In the genomic region with DNA sequence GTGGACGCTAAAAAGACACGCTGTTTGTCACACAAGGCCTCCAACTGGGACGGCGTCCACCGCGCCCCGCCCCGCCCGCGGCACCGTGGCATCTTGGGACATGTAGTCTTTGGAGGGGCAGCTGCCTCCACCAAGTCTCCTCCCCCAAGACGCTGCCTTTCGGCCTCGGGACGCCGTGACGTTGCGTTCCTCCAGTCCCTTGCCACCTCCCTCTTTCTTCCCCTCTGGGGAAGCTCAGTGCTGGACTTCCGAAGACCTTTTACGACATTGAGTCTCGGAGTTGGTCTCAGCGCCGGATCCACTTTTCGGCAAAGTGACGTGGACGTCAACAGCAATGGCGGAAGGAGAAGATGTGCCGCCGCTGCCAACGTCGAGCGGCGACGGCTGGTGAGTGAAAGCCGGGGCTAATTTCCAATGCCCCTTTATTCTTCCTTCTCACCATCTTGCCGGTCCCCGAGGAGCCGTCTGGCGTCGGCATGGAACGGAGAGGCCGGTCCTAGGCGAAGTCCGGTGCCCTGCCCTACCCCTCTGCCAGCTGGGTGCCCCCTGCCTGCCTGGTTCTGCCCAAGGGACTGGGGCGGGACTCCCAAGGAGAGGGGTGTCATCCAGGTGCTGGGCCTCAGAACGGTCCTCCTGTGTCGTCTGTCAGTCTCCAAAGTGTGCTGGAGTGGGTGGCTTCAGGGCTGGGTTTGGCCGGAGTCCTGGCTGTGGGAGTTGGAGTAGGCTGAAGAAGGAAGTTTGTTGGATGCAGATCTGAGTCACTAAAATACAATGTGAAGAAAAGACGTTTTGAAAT, we compare ENCODE assay signal across 1 cellular context.
TF ChIP-seq lines count a peak whose summit lies in the region.

TBC1D23 (plus strand) TSS at position 308 of the 796 bp plus-strand sequence; CDS start at position 335, 27 bp downstream.

TF ChIP-seq in HepG2, 621 proteins besides CTCF, POLR2A, EP300 and RAD21 (continued from another document and continues in another):
- TF ChIP-seq, protein P1, sequence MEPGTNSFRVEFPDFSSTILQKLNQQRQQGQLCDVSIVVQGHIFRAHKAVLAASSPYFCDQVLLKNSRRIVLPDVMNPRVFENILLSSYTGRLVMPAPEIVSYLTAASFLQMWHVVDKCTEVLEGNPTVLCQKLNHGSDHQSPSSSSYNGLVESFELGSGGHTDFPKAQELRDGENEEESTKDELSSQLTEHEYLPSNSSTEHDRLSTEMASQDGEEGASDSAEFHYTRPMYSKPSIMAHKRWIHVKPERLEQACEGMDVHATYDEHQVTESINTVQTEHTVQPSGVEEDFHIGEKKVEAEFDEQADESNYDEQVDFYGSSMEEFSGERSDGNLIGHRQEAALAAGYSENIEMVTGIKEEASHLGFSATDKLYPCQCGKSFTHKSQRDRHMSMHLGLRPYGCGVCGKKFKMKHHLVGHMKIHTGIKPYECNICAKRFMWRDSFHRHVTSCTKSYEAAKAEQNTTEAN (CRISPR knock-in tag; conservative IDR thresholded peaks at IDR 0.05): 0 out of 2 replicates have a peak, but pooled peaks have one; percentile 37
- TF ChIP-seq SP4 (CRISPR knock-in tag; IDR thresholded peaks at IDR 0.05) (peak; percentile 92), PHF5A (CRISPR knock-in tag; IDR thresholded peaks at IDR 0.05; ENCODE audit: low read depth, unreplicated experiment) (peak; percentile 73), XRCC5 (optimal IDR thresholded peaks at IDR 0.05; ENCODE audit: low read length) (peak; percentile 31), MTF2 (CRISPR knock-in tag; IDR thresholded peaks at IDR 0.05; ENCODE audit: borderline replicate concordance) (0 out of 2 replicates have a peak, but pooled peaks have one; percentile 44), ZBTB40 (IDR thresholded peaks at IDR 0.05) (no peak), ZBTB40 (CRISPR knock-in tag; IDR thresholded peaks at IDR 0.05) (peak; percentile 11; the same call in 1 of the 2 replicates), SIN3B (IDR thresholded peaks at IDR 0.05; ENCODE audit: low read length) (peak; percentile 55), PHF8 (CRISPR knock-in tag; IDR thresholded peaks at IDR 0.05) (peak; percentile 86), BCL6 (CRISPR knock-in tag; IDR thresholded peaks at IDR 0.05) (no peak), ZNF816 (CRISPR knock-in tag; IDR thresholded peaks at IDR 0.05; ENCODE audit: borderline replicate concordance) (peak; percentile 79; the same call in 1 of the 2 replicates), HNF4A (CRISPR knock-in tag; IDR thresholded peaks at IDR 0.05) (peak; percentile 45; the same call in 1 of the 2 replicates), ZNF263 (CRISPR knock-in tag; IDR thresholded peaks at IDR 0.05) (0 out of 2 replicates have a peak, but pooled peaks have one; percentile 33), MAF1 (CRISPR knock-in tag; IDR thresholded peaks at IDR 0.05; ENCODE audit: borderline replicate concordance) (peak; percentile 70; the same call in 1 of the 2 replicates), TOPORS (CRISPR knock-in tag; IDR thresholded peaks at IDR 0.05) (0 out of 2 replicates have a peak, but pooled peaks have one; percentile 33), ZNF10 (CRISPR knock-in tag; IDR thresholded peaks at IDR 0.05; ENCODE audit: borderline replicate concordance, low read depth) (no peak), ZFP37 (CRISPR knock-in tag; IDR thresholded peaks at IDR 0.05; ENCODE audit: borderline replicate concordance) (0 out of 2 replicates have a peak, but pooled peaks have one; percentile 40), ZFP82 (CRISPR knock-in tag; IDR thresholded peaks at IDR 0.05; ENCODE audit: borderline replicate concordance) (peak; percentile 78; the same call in 1 of the 2 replicates), ATM (IDR thresholded peaks at IDR 0.05; ENCODE audit: borderline replicate concordance) (no peak), FIP1L1 (IDR thresholded peaks at IDR 0.05; ENCODE audit: borderline replicate concordance, insufficient read depth, low read depth, low read length) (0 out of 2 replicates have a peak, but pooled peaks have one; percentile 67)
- TF ChIP-seq, protein P2, sequence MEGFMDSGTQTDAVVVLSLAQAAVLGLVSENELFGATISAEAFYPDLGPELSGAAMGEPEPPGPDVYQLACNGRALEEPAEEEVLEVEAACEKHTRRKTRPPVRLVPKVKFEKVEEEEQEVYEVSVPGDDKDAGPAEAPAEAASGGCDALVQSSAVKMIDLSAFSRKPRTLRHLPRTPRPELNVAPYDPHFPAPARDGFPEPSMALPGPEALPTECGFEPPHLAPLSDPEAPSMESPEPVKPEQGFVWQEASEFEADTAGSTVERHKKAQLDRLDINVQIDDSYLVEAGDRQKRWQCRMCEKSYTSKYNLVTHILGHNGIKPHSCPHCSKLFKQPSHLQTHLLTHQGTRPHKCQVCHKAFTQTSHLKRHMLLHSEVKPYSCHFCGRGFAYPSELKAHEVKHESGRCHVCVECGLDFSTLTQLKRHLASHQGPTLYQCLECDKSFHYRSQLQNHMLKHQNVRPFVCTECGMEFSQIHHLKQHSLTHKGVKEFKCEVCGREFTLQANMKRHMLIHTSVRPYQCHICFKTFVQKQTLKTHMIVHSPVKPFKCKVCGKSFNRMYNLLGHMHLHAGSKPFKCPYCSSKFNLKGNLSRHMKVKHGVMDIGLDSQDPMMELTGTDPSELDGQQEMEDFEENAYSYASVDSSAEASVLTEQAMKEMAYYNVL (CRISPR knock-in tag; IDR thresholded peaks at IDR 0.05; ENCODE audit: borderline replicate concordance): peak; percentile 73
- TF ChIP-seq, protein P3, sequence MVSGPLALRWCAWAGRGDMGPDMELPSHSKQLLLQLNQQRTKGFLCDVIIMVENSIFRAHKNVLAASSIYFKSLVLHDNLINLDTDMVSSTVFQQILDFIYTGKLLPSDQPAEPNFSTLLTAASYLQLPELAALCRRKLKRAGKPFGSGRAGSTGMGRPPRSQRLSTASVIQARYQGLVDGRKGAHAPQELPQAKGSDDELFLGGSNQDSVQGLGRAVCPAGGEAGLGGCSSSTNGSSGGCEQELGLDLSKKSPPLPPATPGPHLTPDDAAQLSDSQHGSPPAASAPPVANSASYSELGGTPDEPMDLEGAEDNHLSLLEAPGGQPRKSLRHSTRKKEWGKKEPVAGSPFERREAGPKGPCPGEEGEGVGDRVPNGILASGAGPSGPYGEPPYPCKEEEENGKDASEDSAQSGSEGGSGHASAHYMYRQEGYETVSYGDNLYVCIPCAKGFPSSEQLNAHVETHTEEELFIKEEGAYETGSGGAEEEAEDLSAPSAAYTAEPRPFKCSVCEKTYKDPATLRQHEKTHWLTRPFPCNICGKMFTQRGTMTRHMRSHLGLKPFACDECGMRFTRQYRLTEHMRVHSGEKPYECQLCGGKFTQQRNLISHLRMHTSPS (CRISPR knock-in tag; IDR thresholded peaks at IDR 0.05; ENCODE audit: low read depth): peak; percentile 92
- TF ChIP-seq, protein P4, sequence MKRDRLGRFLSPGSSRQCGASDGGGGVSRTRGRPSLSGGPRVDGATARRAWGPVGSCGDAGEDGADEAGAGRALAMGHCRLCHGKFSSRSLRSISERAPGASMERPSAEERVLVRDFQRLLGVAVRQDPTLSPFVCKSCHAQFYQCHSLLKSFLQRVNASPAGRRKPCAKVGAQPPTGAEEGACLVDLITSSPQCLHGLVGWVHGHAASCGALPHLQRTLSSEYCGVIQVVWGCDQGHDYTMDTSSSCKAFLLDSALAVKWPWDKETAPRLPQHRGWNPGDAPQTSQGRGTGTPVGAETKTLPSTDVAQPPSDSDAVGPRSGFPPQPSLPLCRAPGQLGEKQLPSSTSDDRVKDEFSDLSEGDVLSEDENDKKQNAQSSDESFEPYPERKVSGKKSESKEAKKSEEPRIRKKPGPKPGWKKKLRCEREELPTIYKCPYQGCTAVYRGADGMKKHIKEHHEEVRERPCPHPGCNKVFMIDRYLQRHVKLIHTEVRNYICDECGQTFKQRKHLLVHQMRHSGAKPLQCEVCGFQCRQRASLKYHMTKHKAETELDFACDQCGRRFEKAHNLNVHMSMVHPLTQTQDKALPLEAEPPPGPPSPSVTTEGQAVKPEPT (CRISPR knock-in tag; IDR thresholded peaks at IDR 0.05; ENCODE audit: low read depth): peak; percentile 71; the same call in 1 of the 2 replicates
- TF ChIP-seq, protein P5, sequence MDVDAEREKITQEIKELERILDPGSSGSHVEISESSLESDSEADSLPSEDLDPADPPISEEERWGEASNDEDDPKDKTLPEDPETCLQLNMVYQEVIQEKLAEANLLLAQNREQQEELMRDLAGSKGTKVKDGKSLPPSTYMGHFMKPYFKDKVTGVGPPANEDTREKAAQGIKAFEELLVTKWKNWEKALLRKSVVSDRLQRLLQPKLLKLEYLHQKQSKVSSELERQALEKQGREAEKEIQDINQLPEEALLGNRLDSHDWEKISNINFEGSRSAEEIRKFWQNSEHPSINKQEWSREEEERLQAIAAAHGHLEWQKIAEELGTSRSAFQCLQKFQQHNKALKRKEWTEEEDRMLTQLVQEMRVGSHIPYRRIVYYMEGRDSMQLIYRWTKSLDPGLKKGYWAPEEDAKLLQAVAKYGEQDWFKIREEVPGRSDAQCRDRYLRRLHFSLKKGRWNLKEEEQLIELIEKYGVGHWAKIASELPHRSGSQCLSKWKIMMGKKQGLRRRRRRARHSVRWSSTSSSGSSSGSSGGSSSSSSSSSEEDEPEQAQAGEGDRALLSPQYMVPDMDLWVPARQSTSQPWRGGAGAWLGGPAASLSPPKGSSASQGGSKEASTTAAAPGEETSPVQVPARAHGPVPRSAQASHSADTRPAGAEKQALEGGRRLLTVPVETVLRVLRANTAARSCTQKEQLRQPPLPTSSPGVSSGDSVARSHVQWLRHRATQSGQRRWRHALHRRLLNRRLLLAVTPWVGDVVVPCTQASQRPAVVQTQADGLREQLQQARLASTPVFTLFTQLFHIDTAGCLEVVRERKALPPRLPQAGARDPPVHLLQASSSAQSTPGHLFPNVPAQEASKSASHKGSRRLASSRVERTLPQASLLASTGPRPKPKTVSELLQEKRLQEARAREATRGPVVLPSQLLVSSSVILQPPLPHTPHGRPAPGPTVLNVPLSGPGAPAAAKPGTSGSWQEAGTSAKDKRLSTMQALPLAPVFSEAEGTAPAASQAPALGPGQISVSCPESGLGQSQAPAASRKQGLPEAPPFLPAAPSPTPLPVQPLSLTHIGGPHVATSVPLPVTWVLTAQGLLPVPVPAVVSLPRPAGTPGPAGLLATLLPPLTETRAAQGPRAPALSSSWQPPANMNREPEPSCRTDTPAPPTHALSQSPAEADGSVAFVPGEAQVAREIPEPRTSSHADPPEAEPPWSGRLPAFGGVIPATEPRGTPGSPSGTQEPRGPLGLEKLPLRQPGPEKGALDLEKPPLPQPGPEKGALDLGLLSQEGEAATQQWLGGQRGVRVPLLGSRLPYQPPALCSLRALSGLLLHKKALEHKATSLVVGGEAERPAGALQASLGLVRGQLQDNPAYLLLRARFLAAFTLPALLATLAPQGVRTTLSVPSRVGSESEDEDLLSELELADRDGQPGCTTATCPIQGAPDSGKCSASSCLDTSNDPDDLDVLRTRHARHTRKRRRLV (CRISPR knock-in tag; IDR thresholded peaks at IDR 0.05): peak; percentile 91; the same call in 1 of the 2 replicates
